17 cellular contexts compared by ENCODE assay signal in genomic region chr7:126398285-126398684, GRCh38.
"Had no signal": no experiment of that assay in that cellular context is flagged by ENCODE, and none has a peak within 500 bp of the region (broad histone marks: within the 10 kb centered on the region; RNA-seq: fewer than 3 reads in every experiment).

No MANE protein-coding gene starts in this region.

- H3K9me3 Mint-ChIP-seq: endodermal cell, neural progenitor cell had no signal

- H3K36me3 ChIP-seq: ascending aorta, neural progenitor cell, sigmoid colon, stomach, upper lobe of right lung had no signal

- DNase-seq: activated CD4-positive, alpha-beta T cell treated with anti-CD3 and anti-CD28 coated beads for 1 hour; activated CD4-positive, alpha-beta T cell treated with anti-CD3 and anti-CD28 coated beads, Interleukin-2, amount 50 U/mL, for 4 hours; activated naive CD4-positive, alpha-beta T cell treated with anti-CD3 and anti-CD28 coated beads, Interleukin-2, amount 10 ng/mL, durations not matched to agents 7 days and 5 days; dorsolateral prefrontal cortex; endodermal cell; sigmoid colon; stimulated activated CD4-positive, alpha-beta T cell treated with anti-CD3 and anti-CD28 coated beads, Interleukin-12 subunit alpha, Interleukin-12 subunit beta, amount 100 ng/mL, for 4 hours; stimulated activated CD4-positive, alpha-beta T cell treated with anti-CD3 and anti-CD28 coated beads, Interleukin-2, amount 100 ng/mL, for 24 hours; stomach; T-helper 1 cell; T1000; testis; upper lobe of right lung had no signal

- H3K4me3 Mint-ChIP-seq: activated naive CD4-positive, alpha-beta T cell treated with anti-CD3 and anti-CD28 coated beads, Interleukin-2, amount 10 ng/mL, durations not matched to agents 7 days and 5 days; endodermal cell; neural progenitor cell had no signal

- H3K36me3 Mint-ChIP-seq: activated naive CD4-positive, alpha-beta T cell treated with anti-CD3 and anti-CD28 coated beads, Interleukin-2, amount 10 ng/mL, durations not matched to agents 7 days and 5 days; neural progenitor cell had no signal

- H3K27me3 Mint-ChIP-seq: activated naive CD4-positive, alpha-beta T cell treated with anti-CD3 and anti-CD28 coated beads, Interleukin-2, amount 10 ng/mL, durations not matched to agents 7 days and 5 days had no signal

- H3K4me1 Mint-ChIP-seq: activated naive CD4-positive, alpha-beta T cell treated with anti-CD3 and anti-CD28 coated beads, Interleukin-2, amount 10 ng/mL, durations not matched to agents 7 days and 5 days; neural progenitor cell had no signal

- H3K9me3 ChIP-seq: ascending aorta, sigmoid colon, testis, upper lobe of right lung had no signal

- ATAC-seq: upper lobe of right lung had no signal

- H3K27me3 ChIP-seq: ascending aorta, dorsolateral prefrontal cortex, hepatocyte, neural progenitor cell, sigmoid colon, stomach, testis, upper lobe of right lung had no signal

- H3K27ac ChIP-seq: ascending aorta, dorsolateral prefrontal cortex, hepatocyte, neural progenitor cell, sigmoid colon, stomach, testis, upper lobe of right lung, VCaP had no signal

- H3K4me3 ChIP-seq: ascending aorta, dorsolateral prefrontal cortex, hepatocyte, neural progenitor cell, sigmoid colon, stomach, testis, upper lobe of right lung had no signal

- H3K4me1 ChIP-seq: ascending aorta, neural progenitor cell, sigmoid colon, stomach, testis, upper lobe of right lung had no signal
